1 cellular context compared by ENCODE assay signal in the genomic region with DNA sequence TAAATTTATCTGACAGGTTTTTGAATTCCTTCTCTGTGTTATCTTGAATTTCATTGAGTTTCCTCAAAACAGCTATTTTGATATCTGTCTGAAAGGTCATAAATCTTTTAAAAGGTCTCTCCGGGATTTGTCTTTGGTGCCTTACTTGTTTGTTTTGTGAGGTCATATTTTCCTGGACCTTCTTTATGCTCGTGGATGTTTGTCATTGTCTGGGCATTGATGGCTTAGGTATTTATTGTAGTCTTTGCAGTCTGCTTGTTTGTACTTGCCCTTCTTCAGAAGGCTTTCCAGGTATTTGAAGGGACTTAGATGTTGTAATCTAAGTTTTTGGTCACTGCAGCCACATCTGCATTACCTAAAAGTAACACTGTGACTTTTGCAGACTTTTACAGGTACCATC.
TF ChIP-seq lines count a peak whose summit lies in the region.

No MANE protein-coding gene starts in this region.

TF ChIP-seq in HEK293, 187 proteins besides CTCF, POLR2A, EP300 and RAD21 (continued from another document and continues in another):
- TF ChIP-seq, protein P1, sequence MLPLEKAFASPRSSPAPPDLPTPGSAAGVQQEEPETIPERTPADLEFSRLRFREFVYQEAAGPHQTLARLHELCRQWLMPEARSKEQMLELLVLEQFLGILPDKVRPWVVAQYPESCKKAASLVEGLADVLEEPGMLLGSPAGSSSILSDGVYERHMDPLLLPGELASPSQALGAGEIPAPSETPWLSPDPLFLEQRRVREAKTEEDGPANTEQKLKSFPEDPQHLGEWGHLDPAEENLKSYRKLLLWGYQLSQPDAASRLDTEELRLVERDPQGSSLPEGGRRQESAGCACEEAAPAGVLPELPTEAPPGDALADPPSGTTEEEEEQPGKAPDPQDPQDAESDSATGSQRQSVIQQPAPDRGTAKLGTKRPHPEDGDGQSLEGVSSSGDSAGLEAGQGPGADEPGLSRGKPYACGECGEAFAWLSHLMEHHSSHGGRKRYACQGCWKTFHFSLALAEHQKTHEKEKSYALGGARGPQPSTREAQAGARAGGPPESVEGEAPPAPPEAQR (tag by site-specific recombination; IDR thresholded peaks at IDR 0.05), result no peak
- TF ChIP-seq ZNF19 (tag by site-specific recombination; IDR thresholded peaks at IDR 0.05; ENCODE audit: low read depth) (no peak), YY2 (tag by site-specific recombination; IDR thresholded peaks at IDR 0.05) (no peak), ZNF214 (tag by site-specific recombination; IDR thresholded peaks at IDR 0.05; ENCODE audit: borderline replicate concordance) (no peak), ZNF266 (tag by site-specific recombination; IDR thresholded peaks at IDR 0.05; ENCODE audit: low read depth) (no peak), PATZ1 (tag by site-specific recombination; IDR thresholded peaks at IDR 0.05) (no peak), OSR2 (tag by site-specific recombination; IDR thresholded peaks at IDR 0.05) (peak; percentile 91), TRIM28 (IDR thresholded peaks at IDR 0.05; ENCODE audit: borderline replicate concordance, low read length) (peak; percentile 93; the same call in 1 of the 2 replicates), ZFP3 (tag by site-specific recombination; IDR thresholded peaks at IDR 0.05; ENCODE audit: low read depth) (no peak), HIC1 (tag by site-specific recombination; IDR thresholded peaks at IDR 0.05) (peak; percentile 92), ZNF658 (tag by site-specific recombination; IDR thresholded peaks at IDR 0.05) (no peak), GLI2 (tag by site-specific recombination; IDR thresholded peaks at IDR 0.05; ENCODE audit: borderline replicate concordance, low read depth) (no peak), ZNF747 (tag by site-specific recombination; IDR thresholded peaks at IDR 0.05) (no peak), ZNF571 (tag by site-specific recombination; IDR thresholded peaks at IDR 0.05) (no peak), SP2 (tag by site-specific recombination; IDR thresholded peaks at IDR 0.05) (0 out of 2 replicates have a peak, but pooled peaks have one; percentile 15), ZNF433 (tag by site-specific recombination; IDR thresholded peaks at IDR 0.05; ENCODE audit: low read depth) (no peak), ZBTB20 (tag by site-specific recombination; IDR thresholded peaks at IDR 0.05) (no peak), BCL11B (tag by site-specific recombination; IDR thresholded peaks at IDR 0.05; ENCODE audit: low read depth) (no peak), ZNF514 (tag by site-specific recombination; IDR thresholded peaks at IDR 0.05) (no peak), ZNF549 (tag by site-specific recombination; IDR thresholded peaks at IDR 0.05) (no peak), ZNF366 (tag by site-specific recombination; conservative IDR thresholded peaks at IDR 0.05) (peak; percentile 92), YY1 (tag by site-specific recombination; IDR thresholded peaks at IDR 0.05) (no peak), ZBTB21 (tag by site-specific recombination; IDR thresholded peaks at IDR 0.05) (no peak), HOXA7 (CRISPR knock-in tag; IDR thresholded peaks at IDR 0.05; ENCODE audit: borderline replicate concordance) (no peak), ZBTB6 (tag by site-specific recombination; IDR thresholded peaks at IDR 0.05) (no peak), ZFP37 (tag by site-specific recombination; IDR thresholded peaks at IDR 0.05) (0 out of 2 replicates have a peak, but pooled peaks have one; percentile 34), KLF10 (tag by site-specific recombination; IDR thresholded peaks at IDR 0.05) (no peak), ATF2 (tag by site-specific recombination; IDR thresholded peaks at IDR 0.05; ENCODE audit: low read depth) (peak; percentile 66), ZNF529 (tag by site-specific recombination; IDR thresholded peaks at IDR 0.05; ENCODE audit: insufficient replicate concordance) (peak; percentile 14), ZSCAN16 (tag by site-specific recombination; IDR thresholded peaks at IDR 0.05) (no peak), ZNF521 (tag by site-specific recombination; IDR thresholded peaks at IDR 0.05) (no peak), SP3 (tag by site-specific recombination; IDR thresholded peaks at IDR 0.05) (no peak), FEZF1 (tag by site-specific recombination; IDR thresholded peaks at IDR 0.05) (peak; percentile 74)
- TF ChIP-seq, protein P2, sequence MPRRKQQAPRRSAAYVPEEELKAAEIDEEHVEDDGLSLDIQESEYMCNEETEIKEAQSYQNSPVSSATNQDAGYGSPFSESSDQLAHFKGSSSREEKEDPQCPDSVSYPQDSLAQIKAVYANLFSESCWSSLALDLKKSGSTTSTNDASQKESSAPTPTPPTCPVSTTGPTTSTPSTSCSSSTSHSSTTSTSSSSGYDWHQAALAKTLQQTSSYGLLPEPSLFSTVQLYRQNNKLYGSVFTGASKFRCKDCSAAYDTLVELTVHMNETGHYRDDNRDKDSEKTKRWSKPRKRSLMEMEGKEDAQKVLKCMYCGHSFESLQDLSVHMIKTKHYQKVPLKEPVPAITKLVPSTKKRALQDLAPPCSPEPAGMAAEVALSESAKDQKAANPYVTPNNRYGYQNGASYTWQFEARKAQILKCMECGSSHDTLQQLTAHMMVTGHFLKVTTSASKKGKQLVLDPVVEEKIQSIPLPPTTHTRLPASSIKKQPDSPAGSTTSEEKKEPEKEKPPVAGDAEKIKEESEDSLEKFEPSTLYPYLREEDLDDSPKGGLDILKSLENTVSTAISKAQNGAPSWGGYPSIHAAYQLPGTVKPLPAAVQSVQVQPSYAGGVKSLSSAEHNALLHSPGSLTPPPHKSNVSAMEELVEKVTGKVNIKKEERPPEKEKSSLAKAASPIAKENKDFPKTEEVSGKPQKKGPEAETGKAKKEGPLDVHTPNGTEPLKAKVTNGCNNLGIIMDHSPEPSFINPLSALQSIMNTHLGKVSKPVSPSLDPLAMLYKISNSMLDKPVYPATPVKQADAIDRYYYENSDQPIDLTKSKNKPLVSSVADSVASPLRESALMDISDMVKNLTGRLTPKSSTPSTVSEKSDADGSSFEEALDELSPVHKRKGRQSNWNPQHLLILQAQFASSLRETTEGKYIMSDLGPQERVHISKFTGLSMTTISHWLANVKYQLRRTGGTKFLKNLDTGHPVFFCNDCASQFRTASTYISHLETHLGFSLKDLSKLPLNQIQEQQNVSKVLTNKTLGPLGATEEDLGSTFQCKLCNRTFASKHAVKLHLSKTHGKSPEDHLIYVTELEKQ (tag by site-specific recombination; IDR thresholded peaks at IDR 0.05; ENCODE audit: borderline replicate concordance), result peak; percentile 78; the same call in 1 of the 2 replicates
- TF ChIP-seq, protein P3, sequence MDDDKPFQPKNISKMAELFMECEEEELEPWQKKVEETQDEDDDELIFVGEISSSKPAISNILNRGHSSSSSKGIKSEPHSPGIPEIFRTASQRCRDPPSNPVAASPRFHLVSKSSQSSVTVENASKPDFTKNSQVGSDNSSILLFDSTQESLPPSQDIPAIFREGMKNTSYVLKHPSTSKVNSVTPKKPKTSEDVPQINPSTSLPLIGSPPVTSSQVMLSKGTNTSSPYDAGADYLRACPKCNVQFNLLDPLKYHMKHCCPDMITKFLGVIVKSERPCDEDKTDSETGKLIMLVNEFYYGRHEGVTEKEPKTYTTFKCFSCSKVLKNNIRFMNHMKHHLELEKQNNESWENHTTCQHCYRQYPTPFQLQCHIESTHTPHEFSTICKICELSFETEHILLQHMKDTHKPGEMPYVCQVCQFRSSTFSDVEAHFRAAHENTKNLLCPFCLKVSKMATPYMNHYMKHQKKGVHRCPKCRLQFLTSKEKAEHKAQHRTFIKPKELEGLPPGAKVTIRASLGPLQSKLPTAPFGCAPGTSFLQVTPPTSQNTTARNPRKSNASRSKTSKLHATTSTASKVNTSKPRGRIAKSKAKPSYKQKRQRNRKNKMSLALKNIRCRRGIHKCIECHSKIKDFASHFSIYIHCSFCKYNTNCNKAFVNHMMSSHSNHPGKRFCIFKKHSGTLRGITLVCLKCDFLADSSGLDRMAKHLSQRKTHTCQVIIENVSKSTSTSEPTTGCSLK (tag by site-specific recombination; IDR thresholded peaks at IDR 0.05), result no peak
- TF ChIP-seq, protein P4, sequence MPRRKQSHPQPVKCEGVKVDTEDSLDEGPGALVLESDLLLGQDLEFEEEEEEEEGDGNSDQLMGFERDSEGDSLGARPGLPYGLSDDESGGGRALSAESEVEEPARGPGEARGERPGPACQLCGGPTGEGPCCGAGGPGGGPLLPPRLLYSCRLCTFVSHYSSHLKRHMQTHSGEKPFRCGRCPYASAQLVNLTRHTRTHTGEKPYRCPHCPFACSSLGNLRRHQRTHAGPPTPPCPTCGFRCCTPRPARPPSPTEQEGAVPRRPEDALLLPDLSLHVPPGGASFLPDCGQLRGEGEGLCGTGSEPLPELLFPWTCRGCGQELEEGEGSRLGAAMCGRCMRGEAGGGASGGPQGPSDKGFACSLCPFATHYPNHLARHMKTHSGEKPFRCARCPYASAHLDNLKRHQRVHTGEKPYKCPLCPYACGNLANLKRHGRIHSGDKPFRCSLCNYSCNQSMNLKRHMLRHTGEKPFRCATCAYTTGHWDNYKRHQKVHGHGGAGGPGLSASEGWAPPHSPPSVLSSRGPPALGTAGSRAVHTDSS (tag by site-specific recombination; IDR thresholded peaks at IDR 0.05), result no peak
- TF ChIP-seq, protein P5, sequence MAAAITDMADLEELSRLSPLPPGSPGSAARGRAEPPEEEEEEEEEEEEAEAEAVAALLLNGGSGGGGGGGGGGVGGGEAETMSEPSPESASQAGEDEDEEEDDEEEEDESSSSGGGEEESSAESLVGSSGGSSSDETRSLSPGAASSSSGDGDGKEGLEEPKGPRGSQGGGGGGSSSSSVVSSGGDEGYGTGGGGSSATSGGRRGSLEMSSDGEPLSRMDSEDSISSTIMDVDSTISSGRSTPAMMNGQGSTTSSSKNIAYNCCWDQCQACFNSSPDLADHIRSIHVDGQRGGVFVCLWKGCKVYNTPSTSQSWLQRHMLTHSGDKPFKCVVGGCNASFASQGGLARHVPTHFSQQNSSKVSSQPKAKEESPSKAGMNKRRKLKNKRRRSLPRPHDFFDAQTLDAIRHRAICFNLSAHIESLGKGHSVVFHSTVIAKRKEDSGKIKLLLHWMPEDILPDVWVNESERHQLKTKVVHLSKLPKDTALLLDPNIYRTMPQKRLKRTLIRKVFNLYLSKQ (tag by site-specific recombination; IDR thresholded peaks at IDR 0.05; ENCODE audit: borderline replicate concordance), result no peak
- TF ChIP-seq, protein P6, sequence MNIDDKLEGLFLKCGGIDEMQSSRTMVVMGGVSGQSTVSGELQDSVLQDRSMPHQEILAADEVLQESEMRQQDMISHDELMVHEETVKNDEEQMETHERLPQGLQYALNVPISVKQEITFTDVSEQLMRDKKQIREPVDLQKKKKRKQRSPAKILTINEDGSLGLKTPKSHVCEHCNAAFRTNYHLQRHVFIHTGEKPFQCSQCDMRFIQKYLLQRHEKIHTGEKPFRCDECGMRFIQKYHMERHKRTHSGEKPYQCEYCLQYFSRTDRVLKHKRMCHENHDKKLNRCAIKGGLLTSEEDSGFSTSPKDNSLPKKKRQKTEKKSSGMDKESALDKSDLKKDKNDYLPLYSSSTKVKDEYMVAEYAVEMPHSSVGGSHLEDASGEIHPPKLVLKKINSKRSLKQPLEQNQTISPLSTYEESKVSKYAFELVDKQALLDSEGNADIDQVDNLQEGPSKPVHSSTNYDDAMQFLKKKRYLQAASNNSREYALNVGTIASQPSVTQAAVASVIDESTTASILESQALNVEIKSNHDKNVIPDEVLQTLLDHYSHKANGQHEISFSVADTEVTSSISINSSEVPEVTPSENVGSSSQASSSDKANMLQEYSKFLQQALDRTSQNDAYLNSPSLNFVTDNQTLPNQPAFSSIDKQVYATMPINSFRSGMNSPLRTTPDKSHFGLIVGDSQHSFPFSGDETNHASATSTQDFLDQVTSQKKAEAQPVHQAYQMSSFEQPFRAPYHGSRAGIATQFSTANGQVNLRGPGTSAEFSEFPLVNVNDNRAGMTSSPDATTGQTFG (tag by site-specific recombination; IDR thresholded peaks at IDR 0.05; ENCODE audit: borderline replicate concordance), result no peak
